Comparison of ENCODE assay signal across 18 cellular contexts in genomic region chr17:75115545-75115944, GRCh38.
"Had no signal": no experiment of that assay in that cellular context is flagged by ENCODE, and none has a peak within 500 bp of the region (broad histone marks: within the 10 kb centered on the region; RNA-seq: fewer than 3 reads in every experiment).

No MANE protein-coding gene starts in this region.

- H3K27ac ChIP-seq: adrenal gland, coronary artery, epithelial cell of prostate had no signal

- DNase-seq: activated CD4-positive, alpha-beta T cell treated with anti-CD3 and anti-CD28 coated beads for 4 hours; activated CD8-positive, alpha-beta memory T cell treated with anti-CD3 and anti-CD28 coated beads for 24 hours; activated naive CD4-positive, alpha-beta T cell treated with anti-CD3 and anti-CD28 coated beads, Interleukin-2, amount 50 U/mL, for 16 hours; adrenal gland; central memory CD4-positive, alpha-beta T cell; effector CD8-positive, alpha-beta T cell; foreskin fibroblast; immature natural killer cell; naive thymus-derived CD8-positive, alpha-beta T cell; occipital lobe; sigmoid colon; stimulated activated CD4-positive, alpha-beta T cell treated with anti-CD3 and anti-CD28 coated beads, Interleukin-2, amount 100 ng/mL, for 24 hours; stimulated activated naive B cell treated with anti-CD40 and anti-IgM and Interleukin-4, amounts not matched to agents 10 μg/mL and 1 μg/mL and 100 μg/mL, for 72 hours; T-helper 9 cell had no signal

- H3K9me3 Mint-ChIP-seq: immature natural killer cell; naive thymus-derived CD8-positive, alpha-beta T cell had no signal

- ATAC-seq: naive thymus-derived CD8-positive, alpha-beta T cell had no signal

- H3K9me3 ChIP-seq: adrenal gland, sigmoid colon, tibial nerve had no signal

- H3K27me3 Mint-ChIP-seq: naive thymus-derived CD8-positive, alpha-beta T cell; stimulated activated naive B cell treated with anti-CD40 and anti-IgM and Interleukin-4, amounts not matched to agents 10 μg/mL and 1 μg/mL and 100 μg/mL, for 72 hours had no signal

- H3K27me3 ChIP-seq: adrenal gland, sigmoid colon, tibial nerve had no signal

- H3K36me3 ChIP-seq: adrenal gland had no signal

- H3K4me3 ChIP-seq: adrenal gland, lung, sigmoid colon had no signal
